ENCODE assay signal across 15 cellular contexts in genomic region chr16:10889880-10890279, GRCh38. TPM values are rescaled to one million over a fixed set of nuclear protein-coding genes. Genes with fewer than 3 reads are reported as not detected.
"Had no signal": no experiment of that assay in that cellular context is flagged by ENCODE, and none has a peak within 500 bp of the region (broad histone marks: within the 10 kb centered on the region; RNA-seq: fewer than 3 reads in every experiment).

No MANE protein-coding gene starts in this region.

- H3K36me3 Mint-ChIP-seq: activated naive CD4-positive, alpha-beta T cell treated with anti-CD3 and anti-CD28 coated beads, Interleukin-2, amount 50 U/mL, for 24 hours had no signal

- H3K4me3 Mint-ChIP-seq: activated naive CD4-positive, alpha-beta T cell treated with anti-CD3 and anti-CD28 coated beads, Interleukin-2, amount 50 U/mL, for 24 hours; neural crest cell had no signal

- H3K4me3 ChIP-seq: gastroesophageal sphincter, heart left ventricle, left ventricle myocardium inferior, tibial artery had no signal

- H3K27ac Mint-ChIP-seq: activated naive CD4-positive, alpha-beta T cell treated with anti-CD3 and anti-CD28 coated beads, Interleukin-2, amount 50 U/mL, for 24 hours had no signal

- H3K4me1 Mint-ChIP-seq: activated naive CD4-positive, alpha-beta T cell treated with anti-CD3 and anti-CD28 coated beads, Interleukin-2, amount 50 U/mL, for 24 hours; neural crest cell had no signal

- H3K27me3 ChIP-seq: heart left ventricle had no signal

- ATAC-seq: esophagus mucosa; gastroesophageal sphincter; heart left ventricle; stimulated activated naive CD8-positive, alpha-beta T cell treated with anti-CD3 and anti-CD28 coated beads, Interleukin-15, Interleukin-2, amounts not matched to agents 100 U/mL and 50 U/mL, for 24 hours had no signal

- H3K9me3 Mint-ChIP-seq: activated naive CD4-positive, alpha-beta T cell treated with anti-CD3 and anti-CD28 coated beads, Interleukin-2, amount 50 U/mL, for 24 hours; neural crest cell had no signal

- DNase-seq: activated CD4-positive, CD25-positive, alpha-beta regulatory T cell treated with anti-CD3 and anti-CD28 coated beads, Interleukin-2, amount 50 U/mL, for 72 hours; activated gamma-delta T cell; effector CD8-positive, alpha-beta T cell; heart left ventricle; left ventricle myocardium inferior; retina; stimulated activated CD8-positive, alpha-beta memory T cell treated with anti-CD3 and anti-CD28 coated beads, Interleukin-4, amount 100 ng/mL, for 48 hours; stimulated activated naive CD8-positive, alpha-beta T cell treated with anti-CD3 and anti-CD28 coated beads, Interleukin-15, Interleukin-2, amounts not matched to agents 100 U/mL and 50 U/mL, for 24 hours; substantia nigra; T1000; tibial artery had no signal

- H3K4me1 ChIP-seq: gastroesophageal sphincter, tibial artery had no signal

- H3K27ac ChIP-seq: gastroesophageal sphincter, left ventricle myocardium inferior, tibial artery had no signal

- H3K36me3 ChIP-seq: gastroesophageal sphincter, left ventricle myocardium inferior, tibial artery had no signal

- H3K9me3 ChIP-seq: gastroesophageal sphincter, heart left ventricle, left ventricle myocardium inferior, tibial artery had no signal

RNA-seq across cellular contexts. Expression of gene CIITA, which starts 12.9 kb away (rescaled TPM):
- total RNA-seq: neural crest cell had no signal
